ENCODE assay signal across 10 cellular contexts in the genomic region with DNA sequence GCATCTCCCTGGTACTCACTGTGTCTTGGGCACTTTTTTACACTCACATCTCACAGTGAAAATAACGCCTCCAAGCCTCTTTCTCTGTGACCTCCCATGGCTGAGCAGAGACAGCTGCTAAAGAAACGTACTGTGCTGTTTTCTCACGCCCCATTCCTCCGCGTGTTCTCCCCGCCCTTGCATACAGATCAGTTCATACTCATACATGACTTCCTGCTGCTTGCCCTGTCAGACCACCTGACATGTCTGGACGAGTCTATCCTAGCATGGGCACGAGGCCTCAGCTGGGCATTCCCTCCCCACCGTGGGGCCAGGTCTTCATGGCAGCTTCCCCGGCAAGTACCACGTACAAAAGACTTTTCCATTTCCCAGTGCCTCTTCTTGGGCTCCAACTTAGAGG. TPM values are rescaled to one million over a fixed set of nuclear protein-coding genes. Genes with fewer than 3 reads are reported as not detected.
DNase-seq lines count a peak whose midpoint lies in the region; ATAC-seq lines count a peak whose summit lies in the region.
"Had no signal": no experiment of that assay in that cellular context is flagged by ENCODE, and none has a peak within 500 bp of the region (broad histone marks: within the 10 kb centered on the region; RNA-seq: fewer than 3 reads in every experiment).

No MANE protein-coding gene starts in this region.

- peaks cover 11% of the 10 kb centered on the region for H3K36me3 Mint-ChIP-seq in memory B cell

- ATAC-seq in GM18520 (IDR thresholded peaks at IDR 0.05; ENCODE audit: unreplicated experiment) (peak; percentile 67), GM21529 (IDR thresholded peaks at IDR 0.05; ENCODE audit: unreplicated experiment) (peak; percentile 68), memory B cell (ENCODE audit: low read depth) (peak; percentile 92), HG03354 (IDR thresholded peaks at IDR 0.05; ENCODE audit: poor library complexity, severe bottlenecking, unreplicated experiment) (no peak), HG02840 (IDR thresholded peaks at IDR 0.05; ENCODE audit: low FRiP score, unreplicated experiment) (no peak)

- no peaks in the 10 kb centered on the region for H3K79me2 ChIP-seq in Karpas-422 (ENCODE audit: low read length)

- H3K27ac Mint-ChIP-seq in memory B cell, result peak overlapping the region; percentile 8

- no peaks in the 10 kb centered on the region for H3K27me3 Mint-ChIP-seq in memory B cell

- H3K9ac ChIP-seq in Karpas-422 (ENCODE audit: low read length), result no peak overlapping the region

- H3K4me3 Mint-ChIP-seq in memory B cell, result peak overlapping the region; percentile 54

- H3K4me1 ChIP-seq in Karpas-422 (ENCODE audit: low read length), result no peaks in the 10 kb centered on the region

- peak; percentile 81 for DNase-seq in HPDE6-E6E7 (ENCODE audit: extremely low spot score)
- DNase-seq in memory B cell (ENCODE audit: low spot score in 2 of 2), result peak in 1 of 2 donors; percentile 18
- DNase-seq in NCI-H82 treated with DMSO at 0.1 percent for 48 hours (lab: John Stamatoyannopoulos, UW; ENCODE audit: unreplicated experiment), result no peak
- DNase-seq in Karpas-422, result no peak
- DNase-seq: NCI-H526 had no signal

- no peak overlapping the region for H3K4me2 ChIP-seq in Karpas-422 (ENCODE audit: low read depth, low read length, poor library complexity, severe bottlenecking)

- no peak overlapping the region for H2AFZ ChIP-seq in Karpas-422 (ENCODE audit: low read length)

- no peaks in the 10 kb centered on the region for H3K9me2 ChIP-seq in Karpas-422 (replicated peaks; ENCODE audit: insufficient read depth, low read length)

- H3K4me1 Mint-ChIP-seq in memory B cell, result peaks cover 10% of the 10 kb centered on the region

- H3K36me3 ChIP-seq in Karpas-422 (ENCODE audit: insufficient read depth, low read length), result no peaks in the 10 kb centered on the region

- no peak overlapping the region for H3K27ac ChIP-seq in Karpas-422 (ENCODE audit: low read length)

- peaks cover 14% of the 10 kb centered on the region for H3K9me3 Mint-ChIP-seq in memory B cell

- no peak overlapping the region for H3K4me3 ChIP-seq in Karpas-422 (ENCODE audit: low read length)

- no peaks in the 10 kb centered on the region for H3K27me3 ChIP-seq in Karpas-422 (ENCODE audit: low read length)

- no peaks in the 10 kb centered on the region for H3K9me3 ChIP-seq in Karpas-422 (ENCODE audit: low read length)

- H4K20me1 ChIP-seq in Karpas-422 (ENCODE audit: insufficient read depth, low read depth, low read length), result no peaks in the 10 kb centered on the region

RNA-seq across cellular contexts. Expression of gene IL1A, which starts 21.2 kb away (rescaled TPM):
- total RNA-seq in Karpas-422 (2014; rRNA removed; shearing (Covaris generic); ENCODE audit: low replicate concordance), result 0.15 TPM in 1 of 2 replicates, not detected in the other
- total RNA-seq: skeletal muscle tissue had no signal

RNA-seq across cellular contexts. Expression of gene IL1B, which starts 31.0 kb away (rescaled TPM):
- not detected in 2 replicates for total RNA-seq in Karpas-422 (2014; rRNA removed; shearing (Covaris generic); ENCODE audit: low replicate concordance)

RNA-seq across cellular contexts. Expression of gene CKAP2L, which starts 41.1 kb away (rescaled TPM):
- total RNA-seq in Karpas-422 (2014; rRNA removed; shearing (Covaris generic); ENCODE audit: low replicate concordance), result 8.9 and 17.0 TPM in 2 replicates

Comparison
In these comparisons a context has a peak if more than half of its experiments do, and no peak if none do; other contexts are left out.
1. ATAC-seq: peak in GM18520 (single experiment), GM21529 (single experiment) and memory B cell (single experiment); none in HG03354 (single experiment) and HG02840 (single experiment).